In the genomic region with DNA sequence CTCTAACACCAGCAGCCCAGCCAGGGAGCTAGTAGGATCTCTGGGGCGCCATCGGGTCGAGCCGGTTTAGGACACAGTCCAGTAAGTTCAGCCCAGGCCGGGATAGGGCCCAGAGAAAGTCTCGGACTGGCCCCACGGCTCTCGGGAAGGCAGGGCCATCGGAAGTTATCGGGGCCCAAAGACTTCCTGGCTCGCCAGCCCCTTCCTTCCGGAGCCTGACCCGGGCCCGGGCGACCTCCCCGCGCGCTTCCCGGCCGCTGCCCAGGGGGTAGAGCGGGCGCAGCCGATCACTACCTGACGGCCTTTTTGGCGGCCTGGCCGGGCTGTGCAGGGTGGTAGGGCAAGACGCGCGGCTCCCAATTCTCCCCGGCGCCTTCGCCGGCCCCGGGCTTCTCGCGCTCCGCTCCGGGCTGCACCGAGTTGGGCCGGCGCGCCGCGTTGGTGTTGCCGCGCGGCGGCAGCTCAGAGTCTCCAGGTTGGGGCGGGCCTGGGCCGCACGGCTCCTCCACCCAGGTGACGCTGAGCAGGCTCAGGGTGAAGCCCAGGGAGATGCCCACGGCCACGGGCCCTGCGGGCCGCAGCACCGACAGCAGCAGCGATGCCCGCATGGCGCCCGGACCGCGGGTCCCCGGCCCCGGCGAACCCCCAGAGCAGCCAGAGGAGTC, we compare ENCODE assay signal across 1 cellular context.
A peak's percentile ranks its signal among the peaks of the same experiment; 100 is the strongest.
TF ChIP-seq lines count a peak whose summit lies in the region.

No MANE protein-coding gene starts in this region.

TF ChIP-seq in K562, 482 proteins besides CTCF, POLR2A, EP300 and RAD21 (continued from another document and continues in another):
- TF ChIP-seq, protein P1, sequence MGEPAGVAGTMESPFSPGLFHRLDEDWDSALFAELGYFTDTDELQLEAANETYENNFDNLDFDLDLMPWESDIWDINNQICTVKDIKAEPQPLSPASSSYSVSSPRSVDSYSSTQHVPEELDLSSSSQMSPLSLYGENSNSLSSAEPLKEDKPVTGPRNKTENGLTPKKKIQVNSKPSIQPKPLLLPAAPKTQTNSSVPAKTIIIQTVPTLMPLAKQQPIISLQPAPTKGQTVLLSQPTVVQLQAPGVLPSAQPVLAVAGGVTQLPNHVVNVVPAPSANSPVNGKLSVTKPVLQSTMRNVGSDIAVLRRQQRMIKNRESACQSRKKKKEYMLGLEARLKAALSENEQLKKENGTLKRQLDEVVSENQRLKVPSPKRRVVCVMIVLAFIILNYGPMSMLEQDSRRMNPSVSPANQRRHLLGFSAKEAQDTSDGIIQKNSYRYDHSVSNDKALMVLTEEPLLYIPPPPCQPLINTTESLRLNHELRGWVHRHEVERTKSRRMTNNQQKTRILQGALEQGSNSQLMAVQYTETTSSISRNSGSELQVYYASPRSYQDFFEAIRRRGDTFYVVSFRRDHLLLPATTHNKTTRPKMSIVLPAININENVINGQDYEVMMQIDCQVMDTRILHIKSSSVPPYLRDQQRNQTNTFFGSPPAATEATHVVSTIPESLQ (CRISPR knock-in tag; IDR thresholded peaks at IDR 0.05), result 0 out of 2 replicates have a peak, but pooled peaks have one; percentile 74
- TF ChIP-seq CBX8 (IDR thresholded peaks at IDR 0.05; ENCODE audit: borderline replicate concordance, extremely low read depth, low read depth, low read length, poor library complexity, severe bottlenecking), result no peak
- TF ChIP-seq PHF21A (IDR thresholded peaks at IDR 0.05; ENCODE audit: borderline replicate concordance, low read depth), result no peak
- TF ChIP-seq RBFOX2 (IDR thresholded peaks at IDR 0.05; ENCODE audit: low read depth, low read length), result peak; percentile 84
- TF ChIP-seq, protein P2, sequence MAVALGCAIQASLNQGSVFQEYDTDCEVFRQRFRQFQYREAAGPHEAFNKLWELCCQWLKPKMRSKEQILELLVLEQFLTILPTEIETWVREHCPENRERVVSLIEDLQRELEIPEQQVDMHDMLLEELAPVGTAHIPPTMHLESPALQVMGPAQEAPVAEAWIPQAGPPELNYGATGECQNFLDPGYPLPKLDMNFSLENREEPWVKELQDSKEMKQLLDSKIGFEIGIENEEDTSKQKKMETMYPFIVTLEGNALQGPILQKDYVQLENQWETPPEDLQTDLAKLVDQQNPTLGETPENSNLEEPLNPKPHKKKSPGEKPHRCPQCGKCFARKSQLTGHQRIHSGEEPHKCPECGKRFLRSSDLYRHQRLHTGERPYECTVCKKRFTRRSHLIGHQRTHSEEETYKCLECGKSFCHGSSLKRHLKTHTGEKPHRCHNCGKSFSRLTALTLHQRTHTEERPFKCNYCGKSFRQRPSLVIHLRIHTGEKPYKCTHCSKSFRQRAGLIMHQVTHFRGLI (CRISPR knock-in tag; IDR thresholded peaks at IDR 0.05), result no peak
- TF ChIP-seq PHF8 (IDR thresholded peaks at IDR 0.05; ENCODE audit: borderline replicate concordance, low read length), result peak; percentile 57; the same call in 1 of the 2 replicates
- no peak for TF ChIP-seq ZBTB17 (CRISPR knock-in tag; IDR thresholded peaks at IDR 0.05)
- no peak for TF ChIP-seq FOXO4 (CRISPR knock-in tag; IDR thresholded peaks at IDR 0.05)
- peak; percentile 72 for TF ChIP-seq CHD1 (IDR thresholded peaks at IDR 0.05; ENCODE audit: low read length)
- TF ChIP-seq PRDM10 (IDR thresholded peaks at IDR 0.05; ENCODE audit: partially characterized antibody), result no peak
- TF ChIP-seq REST (CRISPR knock-in tag; IDR thresholded peaks at IDR 0.05; ENCODE audit: low read depth), result peak; percentile 37; the same call in 1 of the 2 replicates
- 0 out of 2 replicates have a peak, but pooled peaks have one; percentile 50 for TF ChIP-seq RBM34 (IDR thresholded peaks at IDR 0.05; ENCODE audit: borderline replicate concordance, insufficient read depth, low read length)
- TF ChIP-seq XRCC4 (IDR thresholded peaks at IDR 0.05; ENCODE audit: extremely low read depth, insufficient read depth, insufficient read length), result no peak
- TF ChIP-seq FOXP4 (CRISPR knock-in tag; IDR thresholded peaks at IDR 0.05; ENCODE audit: borderline replicate concordance), result no peak
- TF ChIP-seq, protein P3, sequence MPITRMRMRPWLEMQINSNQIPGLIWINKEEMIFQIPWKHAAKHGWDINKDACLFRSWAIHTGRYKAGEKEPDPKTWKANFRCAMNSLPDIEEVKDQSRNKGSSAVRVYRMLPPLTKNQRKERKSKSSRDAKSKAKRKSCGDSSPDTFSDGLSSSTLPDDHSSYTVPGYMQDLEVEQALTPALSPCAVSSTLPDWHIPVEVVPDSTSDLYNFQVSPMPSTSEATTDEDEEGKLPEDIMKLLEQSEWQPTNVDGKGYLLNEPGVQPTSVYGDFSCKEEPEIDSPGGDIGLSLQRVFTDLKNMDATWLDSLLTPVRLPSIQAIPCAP (CRISPR knock-in tag; IDR thresholded peaks at IDR 0.05; ENCODE audit: borderline replicate concordance), result no peak
- TF ChIP-seq ZNF347 (CRISPR knock-in tag; IDR thresholded peaks at IDR 0.05; ENCODE audit: low read depth), result no peak
- peak; percentile 36; the same call in 1 of the 2 replicates for TF ChIP-seq FOSL1 (tag; conservative IDR thresholded peaks at IDR 0.05)
- no peak for TF ChIP-seq PHB (CRISPR knock-in tag; IDR thresholded peaks at IDR 0.05)
- TF ChIP-seq MITF (IDR thresholded peaks at IDR 0.05), result no peak
- no peak for TF ChIP-seq BRF2 (IDR thresholded peaks at IDR 0.05; ENCODE audit: borderline replicate concordance, insufficient read depth, insufficient read length)
- no peak for TF ChIP-seq ZNF583 (CRISPR knock-in tag; IDR thresholded peaks at IDR 0.05)
- TF ChIP-seq HNRNPL (IDR thresholded peaks at IDR 0.05; ENCODE audit: low read depth, low read length), result peak; percentile 40
- TF ChIP-seq, protein P4, sequence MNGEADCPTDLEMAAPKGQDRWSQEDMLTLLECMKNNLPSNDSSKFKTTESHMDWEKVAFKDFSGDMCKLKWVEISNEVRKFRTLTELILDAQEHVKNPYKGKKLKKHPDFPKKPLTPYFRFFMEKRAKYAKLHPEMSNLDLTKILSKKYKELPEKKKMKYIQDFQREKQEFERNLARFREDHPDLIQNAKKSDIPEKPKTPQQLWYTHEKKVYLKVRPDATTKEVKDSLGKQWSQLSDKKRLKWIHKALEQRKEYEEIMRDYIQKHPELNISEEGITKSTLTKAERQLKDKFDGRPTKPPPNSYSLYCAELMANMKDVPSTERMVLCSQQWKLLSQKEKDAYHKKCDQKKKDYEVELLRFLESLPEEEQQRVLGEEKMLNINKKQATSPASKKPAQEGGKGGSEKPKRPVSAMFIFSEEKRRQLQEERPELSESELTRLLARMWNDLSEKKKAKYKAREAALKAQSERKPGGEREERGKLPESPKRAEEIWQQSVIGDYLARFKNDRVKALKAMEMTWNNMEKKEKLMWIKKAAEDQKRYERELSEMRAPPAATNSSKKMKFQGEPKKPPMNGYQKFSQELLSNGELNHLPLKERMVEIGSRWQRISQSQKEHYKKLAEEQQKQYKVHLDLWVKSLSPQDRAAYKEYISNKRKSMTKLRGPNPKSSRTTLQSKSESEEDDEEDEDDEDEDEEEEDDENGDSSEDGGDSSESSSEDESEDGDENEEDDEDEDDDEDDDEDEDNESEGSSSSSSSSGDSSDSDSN (IDR thresholded peaks at IDR 0.05; ENCODE audit: borderline replicate concordance in 1 of 2, low read depth in 2 of 2, low read length in 2 of 2), result peak; percentile 76 to 79; a peak in 1 of 4 replicates
- no peak for TF ChIP-seq ZNF174 (CRISPR knock-in tag; IDR thresholded peaks at IDR 0.05)
- no peak for TF ChIP-seq NFXL1 (CRISPR knock-in tag; IDR thresholded peaks at IDR 0.05)
- no peak for TF ChIP-seq MAFF (IDR thresholded peaks at IDR 0.05; ENCODE audit: low read length)
- no peak for TF ChIP-seq KLF16 (IDR thresholded peaks at IDR 0.05)
- TF ChIP-seq ZNF507 (tag; conservative IDR thresholded peaks at IDR 0.05), result no peak
- TF ChIP-seq MCM5 (IDR thresholded peaks at IDR 0.05; ENCODE audit: low read depth), result no peak
- no peak for TF ChIP-seq KDM1A (IDR thresholded peaks at IDR 0.05)
- no peak for TF ChIP-seq ATF1 (CRISPR knock-in tag; IDR thresholded peaks at IDR 0.05)
- TF ChIP-seq ATF1 (tag; IDR thresholded peaks at IDR 0.05), result no peak
- TF ChIP-seq NR3C1 (CRISPR knock-in tag; IDR thresholded peaks at IDR 0.05), result no peak
- no peak for TF ChIP-seq ZNF76 (CRISPR knock-in tag; IDR thresholded peaks at IDR 0.05; ENCODE audit: borderline replicate concordance)
